In genomic region chr6:90483956-90484355, GRCh38 we compare ENCODE assay signal across 16 cellular contexts.
DNase-seq lines count a peak whose midpoint lies in the region; ATAC-seq and TF ChIP-seq lines count a peak whose summit lies in the region.
"Had no signal": no experiment of that assay in that cellular context is flagged by ENCODE, and none has a peak within 500 bp of the region (broad histone marks: within the 10 kb centered on the region; RNA-seq: fewer than 3 reads in every experiment).

No MANE protein-coding gene starts in this region.

- TF ChIP-seq CTCF in neural cell (IDR thresholded peaks at IDR 0.05; ENCODE audit: poor library complexity, severe bottlenecking) (no peak), tibial nerve (IDR thresholded peaks at IDR 0.05) (no peak)

- H2AFZ ChIP-seq in neural cell (ENCODE audit: low read depth, low read length) (no peak overlapping the region), neuronal stem cell (ENCODE audit: low read length) (no peak overlapping the region)
- H2AFZ ChIP-seq: GM23248 had no signal

- H3K9me3 ChIP-seq in neural cell (ENCODE audit: low read length), result no peaks in the 10 kb centered on the region
- peaks cover 5 to 16% of the 10 kb centered on the region in 2 donors for H3K9me3 ChIP-seq in neuronal stem cell (replicated peaks in 1 of 2; ENCODE audit: control insufficient read depth in 2 of 2, insufficient read depth in 1 of 2, low read depth in 1 of 2, low read length in 2 of 2)
- H3K9me3 ChIP-seq in tibial nerve, result no peaks in the 10 kb centered on the region

- ATAC-seq in left colon (peak; percentile 87), HG02938 (IDR thresholded peaks at IDR 0.05; ENCODE audit: unreplicated experiment) (no peak)
- ATAC-seq: HCT116 had no signal

- H3K23ac ChIP-seq in neuronal stem cell (ENCODE audit: low read depth, low read length, poor library complexity), result no peak overlapping the region

- H2BK12ac ChIP-seq in neuronal stem cell (ENCODE audit: low read length), result peak overlapping the region; percentile 12

- intact Hi-C loops in left colon (cut with DNase I, micrococcal nuclease), result loop anchor here in 1 of 2 donors (5.0 kb wide), 1 partner anchor 87 kb away; no protein-coding TSS in a partner anchor

- no peak overlapping the region for H3K18ac ChIP-seq in neuronal stem cell (ENCODE audit: low read length)

- DNase-seq in left colon (no peak), neuronal stem cell (ENCODE audit: low spot score) (no peak), tibial nerve (ENCODE audit: low spot score in 2 of 2) (no peak)
- no peak for DNase-seq in activated CD8-positive, alpha-beta memory T cell treated with anti-CD3 and anti-CD28 coated beads, Interleukin-2, amount 50 U/mL, for 4 hours
- DNase-seq: C1 segment of cervical spinal cord; Calu3; CD4-positive, alpha-beta memory T cell; COR-L47; DMS53; DMS79 treated with DMSO at 0.1 percent for 48 hours; GF-D8; GM23248; H9 had no signal

- H3K79me2 ChIP-seq in neural cell (replicated peaks; ENCODE audit: insufficient read depth, low read length), result no peaks in the 10 kb centered on the region

- no peak overlapping the region for H3K4me3 ChIP-seq in neural cell (ENCODE audit: low read length)
- H3K4me3 ChIP-seq in neuronal stem cell (ENCODE audit: low read length in 2 of 2), result no peak overlapping the region
- no peak overlapping the region for H3K4me3 ChIP-seq in tibial nerve
- H3K4me3 ChIP-seq: GM23248 had no signal

- TF ChIP-seq POLR2A in tibial nerve (IDR thresholded peaks at IDR 0.05), result no peak

- H3K4me1 ChIP-seq in neuronal stem cell (ENCODE audit: control insufficient read depth in 2 of 2, insufficient read depth in 1 of 2, low read depth in 1 of 2, low read length in 2 of 2) (peaks cover 6 to 17% of the 10 kb centered on the region in 2 donors), tibial nerve (peaks cover 0 to 7% (median under 1%) of the 10 kb centered on the region in 4 donors)

- no peak for TF ChIP-seq RAD21 in neural cell (conservative IDR thresholded peaks at IDR 0.05)

- H3K9me2 ChIP-seq in neural cell (ENCODE audit: insufficient read depth, low read length), result no peaks in the 10 kb centered on the region

- H2AK5ac ChIP-seq in neuronal stem cell (ENCODE audit: low read depth, low read length), result no peak overlapping the region

- WGBS in neuronal stem cell (ENCODE audit: extremely low coverage in 2 of 2, insufficient read length in 2 of 2, insufficient replicate concordance in 1 of 2), 2 donors, result no CpG with 5 or more reads among the region's 9 CpGs
- WGBS in tibial nerve, 2 donors, result 87 to 90% methylated on average over 9 of the region's 9 CpGs

- peaks cover 3% of the 10 kb centered on the region for H3F3A ChIP-seq in neural cell (ENCODE audit: insufficient read depth, low read length, poor library complexity, severe bottlenecking)

- no peaks in the 10 kb centered on the region for H4K20me1 ChIP-seq in neural cell (ENCODE audit: insufficient read depth)

- no peaks in the 10 kb centered on the region for H3K79me1 ChIP-seq in neuronal stem cell (ENCODE audit: low read depth, low read length)

- peak overlapping the region; percentile 0 for H3K9ac ChIP-seq in neural cell (ENCODE audit: low read length)
- no peak overlapping the region for H3K9ac ChIP-seq in neuronal stem cell (ENCODE audit: low read depth, low read length, poor library complexity)
- H3K9ac ChIP-seq: GM23248 had no signal

- H2BK5ac ChIP-seq in neuronal stem cell (ENCODE audit: low read length), result peak overlapping the region; percentile 21

- H3K36me3 ChIP-seq in neural cell (ENCODE audit: insufficient read depth, low read length) (no peaks in the 10 kb centered on the region), neuronal stem cell (replicated peaks in 1 of 2; ENCODE audit: control insufficient read depth in 2 of 2, insufficient read depth in 2 of 2, low read length in 2 of 2) (no peaks in the 10 kb centered on the region), tibial nerve (no peaks in the 10 kb centered on the region)

- H3K4me2 ChIP-seq in neural cell (ENCODE audit: low read length) (no peak overlapping the region), neuronal stem cell (ENCODE audit: insufficient read depth, low read length, poor library complexity, severe bottlenecking) (no peak overlapping the region)

- H3K27me3 ChIP-seq in neural cell (ENCODE audit: insufficient read depth, low read depth, low read length), result no peaks in the 10 kb centered on the region
- no peaks in the 10 kb centered on the region for H3K27me3 ChIP-seq in neuronal stem cell (ENCODE audit: control insufficient read depth in 3 of 3, insufficient read depth in 3 of 3, low read depth in 1 of 3, low read length in 3 of 3)
- H3K27me3 ChIP-seq in tibial nerve, result no peaks in the 10 kb centered on the region

- no peak overlapping the region for H4K8ac ChIP-seq in neuronal stem cell (ENCODE audit: low read depth, low read length)

- no peak overlapping the region for H4K91ac ChIP-seq in neuronal stem cell (ENCODE audit: low read depth, low read length, poor library complexity)

- TF ChIP-seq EP300 in neural cell (conservative IDR thresholded peaks at IDR 0.05; ENCODE audit: poor library complexity, severe bottlenecking), result no peak
- TF ChIP-seq EP300 in tibial nerve (IDR thresholded peaks at IDR 0.05), result no peak

- H2BK120ac ChIP-seq in neuronal stem cell (ENCODE audit: low read depth, low read length), result peak overlapping the region; percentile 0

- no peak overlapping the region for H3K4ac ChIP-seq in neuronal stem cell (ENCODE audit: low read length)

- no peak overlapping the region for H3K14ac ChIP-seq in neuronal stem cell (ENCODE audit: low read length)

- H2BK15ac ChIP-seq in neuronal stem cell (ENCODE audit: low read length), result no peak overlapping the region

- H3K27ac ChIP-seq in neural cell (ENCODE audit: low read length), result peak overlapping the region; percentile 77
- no peak overlapping the region for H3K27ac ChIP-seq in neuronal stem cell (replicated peaks; ENCODE audit: low read length)
- H3K27ac ChIP-seq in tibial nerve, result no peak overlapping the region
- H3K27ac ChIP-seq: GM23248 had no signal

TF ChIP-seq in neural cell, 6 proteins besides CTCF, POLR2A, EP300 and RAD21:
- TF ChIP-seq TAF1 (IDR thresholded peaks at IDR 0.05; ENCODE audit: low read depth) (no peak), MXI1 (conservative IDR thresholded peaks at IDR 0.05; ENCODE audit: poor library complexity, severe bottlenecking) (no peak), POLR2AphosphoS5 (IDR thresholded peaks at IDR 0.05) (no peak), REST (IDR thresholded peaks at IDR 0.05; ENCODE audit: borderline replicate concordance) (no peak), SMC3 (conservative IDR thresholded peaks at IDR 0.05; ENCODE audit: poor library complexity) (no peak), EZH2 (IDR thresholded peaks at IDR 0.05; ENCODE audit: borderline replicate concordance, insufficient read depth, low read length, poor library complexity, severe bottlenecking) (no peak)
